In the genomic region with DNA sequence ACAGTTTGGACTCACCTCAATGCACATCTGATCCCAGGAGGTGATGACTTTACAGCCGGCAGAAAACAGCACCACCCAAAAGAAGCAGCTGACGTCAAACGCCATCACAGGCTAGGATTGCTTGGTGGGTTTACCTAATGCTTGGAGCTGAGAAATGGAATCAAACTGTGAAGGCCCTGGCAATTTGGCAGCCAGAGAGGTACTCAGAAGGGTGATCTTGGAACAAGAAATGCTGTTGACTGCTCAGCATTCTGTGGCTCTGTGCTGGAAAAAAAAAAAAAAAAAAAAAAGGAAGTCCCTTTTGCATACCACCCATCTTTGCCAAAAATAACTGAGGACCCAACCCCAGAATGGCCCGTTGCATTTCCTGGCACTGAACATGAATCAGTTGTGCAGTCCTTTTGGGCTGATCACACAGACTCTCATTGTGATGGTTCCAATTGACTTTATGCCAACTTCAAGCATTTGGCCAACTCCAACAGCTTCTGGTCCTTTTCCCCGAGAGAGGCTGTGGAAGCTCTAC, we compare ENCODE assay signal across 11 cellular contexts. TPM values are rescaled to one million over a fixed set of nuclear protein-coding genes. Genes with fewer than 3 reads are reported as not detected.
DNase-seq lines count a peak whose midpoint lies in the region; ATAC-seq and TF ChIP-seq lines count a peak whose summit lies in the region.
"Had no signal": no experiment of that assay in that cellular context is flagged by ENCODE, and none has a peak within 500 bp of the region (broad histone marks: within the 10 kb centered on the region; RNA-seq: fewer than 3 reads in every experiment).

Gene CD180, minus strand, starts transcription at position 263 of the 523 bp plus-strand sequence. Its CDS starts 158 bp downstream, at position 105.

- H3K27me3 ChIP-seq in right atrium auricular region (no peaks in the 10 kb centered on the region), OCI-LY3 (ENCODE audit: low read depth, low read length) (peaks cover 3% of the 10 kb centered on the region; the same call in 1 of the 2 replicates), transverse colon (no peaks in the 10 kb centered on the region)
- H3K27me3 ChIP-seq: BE2C had no signal

- intact Hi-C loops in Right ventricle myocardium superior (cut with DNase I) = no loop called here
- intact Hi-C loops in left cardiac atrium (cut with DNase I) = no loop called here
- intact Hi-C loops in transverse colon (cut with DNase I; ENCODE audit: low total_unique reads) = no loop called here

- H3K4me2 ChIP-seq in OCI-LY3 (ENCODE audit: low read length) = peak within 1 kb of the TSS; percentile 18

- H3K4me1 ChIP-seq in right atrium auricular region (no peaks in the 10 kb centered on the region), OCI-LY3 (ENCODE audit: low read length) (peaks cover 80% of the 10 kb centered on the region), transverse colon (peaks cover 0 to 13% (median 4%) of the 10 kb centered on the region in 4 donors)
- H3K4me1 ChIP-seq: BE2C had no signal

- H3K4me3 ChIP-seq in right atrium auricular region = no peak within 1 kb of the TSS
- no peak within 1 kb of the TSS; the same call in 1 of the 2 replicates for H3K4me3 ChIP-seq in OCI-LY3 (ENCODE audit: low read length)
- H3K4me3 ChIP-seq in transverse colon = peak within 1 kb of the TSS in 1 of 4 donors; percentile 7

- H3K9ac ChIP-seq in OCI-LY3 (ENCODE audit: low read length) = no peak within 1 kb of the TSS
- H3K9ac ChIP-seq: parathyroid adenoma had no signal

- ATAC-seq in Right ventricle myocardium superior (ENCODE audit: poor library complexity) (peak; percentile 79), left cardiac atrium (peak; percentile 64 to 76)

- no peak within 1 kb of the TSS for H3K27ac ChIP-seq in right atrium auricular region
- H3K27ac ChIP-seq in OCI-LY3 (ENCODE audit: low read length) = no peak within 1 kb of the TSS; the same call in 1 of the 2 replicates
- peak within 1 kb of the TSS in 3 of 4 donors; percentile 25 to 62 (median 35) for H3K27ac ChIP-seq in transverse colon
- H3K27ac ChIP-seq: parathyroid adenoma had no signal

- TF ChIP-seq EP300 in transverse colon (IDR thresholded peaks at IDR 0.05; ENCODE audit: low read depth) = no peak

- no peaks in the 10 kb centered on the region for H3K79me2 ChIP-seq in OCI-LY3 (ENCODE audit: low read length)
- H3K79me2 ChIP-seq: parathyroid adenoma had no signal

- H3K36me3 ChIP-seq in right atrium auricular region (no peaks in the 10 kb centered on the region), OCI-LY3 (replicated peaks; ENCODE audit: low read depth, low read length) (peaks cover 2% of the 10 kb centered on the region), transverse colon (no peaks in the 10 kb centered on the region)
- H3K36me3 ChIP-seq: BE2C had no signal

- 59 to 75% methylated on average over 4 to 5 of the region's 5 CpGs for WGBS in transverse colon (ENCODE audit: low coverage in 1 of 2), 2 donors

- no peak within 1 kb of the TSS for H2AFZ ChIP-seq in OCI-LY3 (ENCODE audit: low read depth, low read length)
- H2AFZ ChIP-seq: parathyroid adenoma had no signal

- in situ Hi-C loops in transverse colon (cut with MboI; ENCODE audit: low pct_ligation_motif_present in 1 of 4, low pct_unique_long_range_greater_than_20kb in 1 of 4, low sequenced_read_pairs in 3 of 4) = no loop called here

- POLR2A ChIA-PET in HEK293T (lab: Yijun Ruan, JAX) = no interaction called here

- no peaks in the 10 kb centered on the region for H4K20me1 ChIP-seq in OCI-LY3 (ENCODE audit: insufficient read depth, low read length)

- CTCF ChIA-PET in HEK293T (lab: Yijun Ruan, JAX) = no interaction called here

- DNase-seq in Right ventricle myocardium superior (no peak), right atrium auricular region (ENCODE audit: low spot score) (no peak), left cardiac atrium (peak; percentile 44), transverse colon (no peak), NCI-H146 treated with DMSO at 0.1 percent for 48 hours (lab: John Stamatoyannopoulos, UW; ENCODE audit: unreplicated experiment) (no peak), HEK293T (ENCODE audit: extremely low spot score) (no peak), NCI-H2107 treated with DMSO at 0.1 percent for 48 hours (lab: John Stamatoyannopoulos, UW; ENCODE audit: unreplicated experiment) (no peak)
- DNase-seq: BE2C, NCI-H2081 treated with DMSO at 0.1 percent for 48 hours had no signal

- H3K9me3 ChIP-seq in right atrium auricular region = no peaks in the 10 kb centered on the region
- H3K9me3 ChIP-seq in OCI-LY3 (ENCODE audit: insufficient read depth, low read length) = no peaks in the 10 kb centered on the region
- H3K9me3 ChIP-seq in transverse colon = no peaks in the 10 kb centered on the region

- no peak for TF ChIP-seq CTCF in right atrium auricular region (IDR thresholded peaks at IDR 0.05)
- no peak for TF ChIP-seq CTCF in OCI-LY3 (IDR thresholded peaks at IDR 0.05; ENCODE audit: low read depth, low read length)
- no peak for TF ChIP-seq CTCF in transverse colon (IDR thresholded peaks at IDR 0.05)

- no peak for TF ChIP-seq POLR2A in transverse colon (IDR thresholded peaks at IDR 0.05)

TF ChIP-seq in HEK293T, 16 proteins besides CTCF, POLR2A, EP300 and RAD21:
- TF ChIP-seq SUZ12 (IDR thresholded peaks at IDR 0.05) (no peak), BHLHE40 (IDR thresholded peaks at IDR 0.05; ENCODE audit: borderline replicate concordance) (no peak), SP1 (IDR thresholded peaks at IDR 0.05) (no peak), ELF4 (IDR thresholded peaks at IDR 0.05) (no peak), ARNT (IDR thresholded peaks at IDR 0.05) (no peak), L3MBTL2 (conservative IDR thresholded peaks at IDR 0.05) (no peak), PKNOX1 (IDR thresholded peaks at IDR 0.05) (no peak)

RNA-seq across cellular contexts. Expression of gene CD180, which starts in this region (rescaled TPM):
- total RNA-seq in Right ventricle myocardium superior (0.65 TPM), right atrium auricular region (1 to 10 TPM in 1 of 2 donors, under 1 TPM in 1; 0.26 to 1.2 TPM), left cardiac atrium (1 to 10 TPM in 1 of 2 donors, under 1 TPM in 1; 0.68 to 1.6 TPM), transverse colon (1 to 10 TPM in 2 of 4 donors, under 1 TPM in 1, not detected in 1; 0.82 to 5.2 (median 2.6) TPM)

Comparison
In these comparisons a context has a peak if more than half of its experiments do, and no peak if none do; other contexts are left out.
1. Peak in ATAC-seq in Right ventricle myocardium superior; RNA of the gene not detected or under 1 TPM.
2. H3K27ac ChIP-seq: peak in transverse colon (3 of 4); none in right atrium auricular region (0 of 2) and OCI-LY3 (single experiment).